In genomic region chr11:1375955-1376258, GRCh38 we compare ENCODE assay signal across 25 cellular contexts. TPM values are rescaled to one million over a fixed set of nuclear protein-coding genes. Genes with fewer than 3 reads are reported as not detected.
"Had no signal": no experiment of that assay in that cellular context is flagged by ENCODE, and none has a peak within 500 bp of the region (broad histone marks: within the 10 kb centered on the region; RNA-seq: fewer than 3 reads in every experiment).

No MANE protein-coding gene starts in this region.

- H3K9me3 Mint-ChIP-seq: natural killer cell treated with Interleukin-12 subunit alpha and Interleukin-12 subunit beta and Interleukin-15 and Interleukin-18, amount 100 ng/mL, for 72 hours; stimulated activated naive CD8-positive, alpha-beta T cell treated with anti-CD3 and anti-CD28 coated beads, Interleukin-15, amount 100 ng/mL, for 72 hours had no signal

- H3K4me2 ChIP-seq: hepatocyte, smooth muscle cell had no signal

- H3K9me3 ChIP-seq: mucosa of descending colon, ovary, right atrium auricular region, right lobe of liver, upper lobe of left lung, vagina had no signal

- H3K27me3 ChIP-seq: hepatocyte, ovary, right atrium auricular region, right lobe of liver, tibial nerve, upper lobe of left lung, vagina had no signal

- ATAC-seq: mucosa of descending colon; naive thymus-derived CD4-positive, alpha-beta T cell had no signal

- H3K27ac ChIP-seq: hepatocyte, left ventricle myocardium inferior, ovary, right atrium auricular region, right lobe of liver, tibial nerve, upper lobe of left lung, vagina had no signal

- H3K36me3 Mint-ChIP-seq: memory B cell; naive thymus-derived CD4-positive, alpha-beta T cell; natural killer cell treated with Interleukin-12 subunit alpha and Interleukin-12 subunit beta and Interleukin-15 and Interleukin-18, amount 100 ng/mL, for 72 hours; stimulated activated memory B cell treated with anti-CD40 and anti-IgM and Interleukin-4, amounts not matched to agents 10 μg/mL and 1 μg/mL and 100 μg/mL, for 72 hours had no signal

- H3K27me3 Mint-ChIP-seq: stimulated activated memory B cell treated with anti-CD40 and anti-IgM and Interleukin-4, amounts not matched to agents 10 μg/mL and 1 μg/mL and 100 μg/mL, for 72 hours had no signal

- H3K4me3 Mint-ChIP-seq: memory B cell; naive thymus-derived CD4-positive, alpha-beta T cell; natural killer cell treated with Interleukin-12 subunit alpha and Interleukin-12 subunit beta and Interleukin-15 and Interleukin-18, amount 100 ng/mL, for 72 hours; neural crest cell; stimulated activated memory B cell treated with anti-CD40 and anti-IgM and Interleukin-4, amounts not matched to agents 10 μg/mL and 1 μg/mL and 100 μg/mL, for 72 hours; stimulated activated naive CD8-positive, alpha-beta T cell treated with anti-CD3 and anti-CD28 coated beads, Interleukin-15, amount 100 ng/mL, for 72 hours had no signal

- H3K4me1 Mint-ChIP-seq: memory B cell; naive thymus-derived CD4-positive, alpha-beta T cell; stimulated activated memory B cell treated with anti-CD40 and anti-IgM and Interleukin-4, amounts not matched to agents 10 μg/mL and 1 μg/mL and 100 μg/mL, for 72 hours; stimulated activated naive CD8-positive, alpha-beta T cell treated with anti-CD3 and anti-CD28 coated beads, Interleukin-15, amount 100 ng/mL, for 72 hours had no signal

- H3K36me3 ChIP-seq: left ventricle myocardium inferior, ovary, right atrium auricular region, right lobe of liver, tibial nerve, upper lobe of left lung, vagina had no signal

- H2AFZ ChIP-seq: hepatocyte had no signal

- H3K4me1 ChIP-seq: left ventricle myocardium inferior, right atrium auricular region, right lobe of liver, tibial nerve, upper lobe of left lung, vagina had no signal

- H3K27ac Mint-ChIP-seq: memory B cell; naive thymus-derived CD4-positive, alpha-beta T cell; natural killer cell treated with Interleukin-12 subunit alpha and Interleukin-12 subunit beta and Interleukin-15 and Interleukin-18, amount 100 ng/mL, for 72 hours; progenitor cell of endocrine pancreas; stimulated activated memory B cell treated with anti-CD40 and anti-IgM and Interleukin-4, amounts not matched to agents 10 μg/mL and 1 μg/mL and 100 μg/mL, for 72 hours; stimulated activated naive CD8-positive, alpha-beta T cell treated with anti-CD3 and anti-CD28 coated beads, Interleukin-15, amount 100 ng/mL, for 72 hours had no signal

- H3K79me2 ChIP-seq: hepatocyte had no signal

- DNase-seq: islet precursor cell; left ventricle myocardium inferior; midbrain; ovary; stimulated activated CD4-positive, alpha-beta T cell treated with anti-CD3 and anti-CD28 coated beads, Interleukin-1b, Interleukin-23, amount 100 ng/mL, for 48 hours; stimulated activated CD4-positive, alpha-beta T cell treated with anti-CD3 and anti-CD28 coated beads, Interleukin-2, amount 100 ng/mL, for 48 hours; stimulated activated CD4-positive, alpha-beta T cell treated with anti-CD3 and anti-CD28 coated beads, Interleukin-4, amount 100 ng/mL, for 4 hours; stimulated activated CD8-positive, alpha-beta memory T cell treated with anti-CD3 and anti-CD28 coated beads, Interleukin-4, amount 100 ng/mL, for 48 hours; stimulated activated naive CD4-positive, alpha-beta T cell treated with Interleukin-2 at 50 U/mL for 16 hours; stimulated activated naive CD8-positive, alpha-beta T cell treated with anti-CD3 and anti-CD28 coated beads, Interleukin-15, amount 100 ng/mL, for 72 hours; substantia nigra; upper lobe of left lung had no signal

- H3K4me3 ChIP-seq: hepatocyte, left ventricle myocardium inferior, mucosa of descending colon, ovary, right atrium auricular region, right lobe of liver, smooth muscle cell, tibial nerve, upper lobe of left lung, vagina had no signal

RNA-seq across cellular contexts. Expression of gene BRSK2, which starts 13.8 kb away (rescaled TPM):
- polyA plus RNA-seq: naive thymus-derived CD4-positive, alpha-beta T cell had no signal
